ENCODE assay signal across 1 cellular context in the genomic region with DNA sequence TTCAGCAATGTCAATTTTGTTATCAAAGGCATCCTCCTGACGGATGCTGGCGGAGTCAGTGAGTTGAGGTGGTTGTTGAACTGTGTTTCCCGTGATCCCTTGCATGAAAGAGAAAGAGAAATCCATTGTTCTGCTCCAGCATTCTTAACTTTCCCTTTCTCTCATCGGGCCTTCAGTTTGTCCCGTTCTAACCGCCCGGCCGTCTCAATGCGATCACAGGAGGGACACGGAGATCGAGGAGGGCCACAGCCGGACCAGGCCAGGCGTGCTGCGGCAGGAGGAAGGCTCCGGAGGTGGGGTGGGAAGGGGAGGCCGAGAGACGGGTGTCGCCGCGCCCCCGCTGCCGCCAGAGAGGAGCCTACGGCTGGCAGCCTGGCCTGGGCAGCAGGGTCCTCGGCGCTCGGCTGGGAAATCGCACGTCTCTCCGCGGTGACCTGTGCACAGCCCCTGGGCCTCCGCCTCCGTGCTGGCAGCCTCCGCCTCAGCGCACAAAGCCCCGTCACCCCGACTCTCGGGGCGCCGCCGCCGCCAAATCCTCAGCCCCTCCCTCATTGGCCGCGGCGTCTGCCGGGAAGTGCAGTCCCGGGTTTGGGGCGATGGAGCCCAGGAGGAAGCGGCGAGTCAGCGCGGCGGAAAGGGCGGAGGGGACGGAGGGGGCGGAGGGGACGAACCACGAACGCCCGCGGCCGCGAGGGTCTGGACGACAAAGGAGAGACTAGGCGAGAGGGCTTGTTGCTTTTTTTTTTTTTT.
TF ChIP-seq lines count a peak whose summit lies in the region.

No MANE protein-coding gene starts in this region.

TF ChIP-seq in A549, 52 proteins besides CTCF, POLR2A, EP300 and RAD21 (continued from another document):
- TF ChIP-seq MAX (IDR thresholded peaks at IDR 0.05) (peak; percentile 81; the same call in 1 of the 2 replicates), NPAS2 (CRISPR knock-in tag; IDR thresholded peaks at IDR 0.05; ENCODE audit: borderline replicate concordance) (no peak), KDM5A (IDR thresholded peaks at IDR 0.05) (no peak), USF2 (IDR thresholded peaks at IDR 0.05) (no peak), BHLHE40 (IDR thresholded peaks at IDR 0.05; ENCODE audit: low read depth, low read length) (no peak), ZC3H11A (IDR thresholded peaks at IDR 0.05) (no peak), ZNF302 (CRISPR knock-in tag; IDR thresholded peaks at IDR 0.05) (0 out of 2 replicates have a peak, but pooled peaks have one; percentile 14), EHF (CRISPR knock-in tag; IDR thresholded peaks at IDR 0.05) (peak; percentile 87), TFCP2L1 (CRISPR knock-in tag; IDR thresholded peaks at IDR 0.05) (peak; percentile 78; the same call in 1 of the 2 replicates), RARB (CRISPR knock-in tag; IDR thresholded peaks at IDR 0.05) (no peak)
- TF ChIP-seq, protein P1, sequence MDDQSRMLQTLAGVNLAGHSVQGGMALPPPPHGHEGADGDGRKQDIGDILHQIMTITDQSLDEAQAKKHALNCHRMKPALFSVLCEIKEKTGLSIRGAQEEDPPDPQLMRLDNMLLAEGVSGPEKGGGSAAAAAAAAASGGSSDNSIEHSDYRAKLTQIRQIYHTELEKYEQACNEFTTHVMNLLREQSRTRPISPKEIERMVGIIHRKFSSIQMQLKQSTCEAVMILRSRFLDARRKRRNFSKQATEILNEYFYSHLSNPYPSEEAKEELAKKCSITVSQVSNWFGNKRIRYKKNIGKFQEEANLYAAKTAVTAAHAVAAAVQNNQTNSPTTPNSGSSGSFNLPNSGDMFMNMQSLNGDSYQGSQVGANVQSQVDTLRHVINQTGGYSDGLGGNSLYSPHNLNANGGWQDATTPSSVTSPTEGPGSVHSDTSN (IDR thresholded peaks at IDR 0.05) = no peak
